8 cellular contexts compared by ENCODE assay signal in the genomic region with DNA sequence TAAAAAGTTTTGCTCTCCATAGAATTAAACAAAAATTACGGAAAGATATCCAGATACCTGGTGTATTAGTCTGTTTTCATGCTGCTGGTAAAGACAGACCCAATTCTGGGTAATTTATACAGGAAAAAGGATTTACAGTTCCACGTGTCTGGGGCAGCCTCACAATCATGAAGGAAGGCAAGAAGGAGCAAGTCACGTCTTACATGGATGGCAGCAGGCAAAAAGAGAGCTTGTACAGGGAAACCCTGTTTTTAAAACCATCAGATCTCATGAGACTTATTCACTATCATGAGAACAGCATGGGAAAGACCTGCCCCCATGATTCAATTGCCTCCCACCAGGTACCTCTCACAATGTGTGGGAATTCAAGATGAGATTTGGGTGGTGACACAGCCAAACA. TPM values are rescaled to one million over a fixed set of nuclear protein-coding genes. Genes with fewer than 3 reads are reported as not detected.
"Had no signal": no experiment of that assay in that cellular context is flagged by ENCODE, and none has a peak within 500 bp of the region (broad histone marks: within the 10 kb centered on the region; RNA-seq: fewer than 3 reads in every experiment).

No MANE protein-coding gene starts in this region.

RNA-seq across cellular contexts. Expression of a gene that starts 24.2 kb away (rescaled TPM):
- total RNA-seq: ascending aorta, body of pancreas, breast epithelium, bronchial epithelial cell, cardiac muscle cell, cardiac septum, cerebellum had no signal
- polyA plus RNA-seq: aorta, cardiac muscle cell had no signal

RNA-seq across cellular contexts. Expression of a gene that starts 35.9 kb away (rescaled TPM):
- total RNA-seq: ascending aorta, cardiac septum had no signal
- polyA plus RNA-seq: aorta had no signal
